Comparison of ENCODE assay signal across 18 cellular contexts in the genomic region with DNA sequence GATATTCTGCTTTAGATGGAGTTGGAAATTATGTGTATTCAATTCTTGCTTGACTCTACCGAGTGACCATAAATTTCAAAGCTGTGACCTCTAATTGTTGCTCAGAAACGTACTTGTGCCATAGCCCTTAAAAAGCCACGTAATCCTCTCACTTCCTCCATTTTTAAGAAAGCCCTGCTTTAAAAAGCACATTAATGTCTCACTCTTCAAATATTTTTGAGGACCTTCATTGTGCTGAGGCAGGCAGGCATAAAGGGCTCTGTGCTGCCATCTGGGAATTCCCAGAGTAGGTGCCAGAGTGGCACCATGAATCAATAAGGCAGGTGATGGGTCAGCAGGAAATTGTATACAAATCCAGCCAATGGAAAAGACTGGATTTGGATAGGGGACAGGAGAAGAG.
"Had no signal": no experiment of that assay in that cellular context is flagged by ENCODE, and none has a peak within 500 bp of the region (broad histone marks: within the 10 kb centered on the region; RNA-seq: fewer than 3 reads in every experiment).

No MANE protein-coding gene starts in this region.

- H3K27ac ChIP-seq: adrenal gland, colonic mucosa, heart left ventricle, thyroid gland, uterus had no signal

- DNase-seq: activated CD4-positive, alpha-beta T cell treated with anti-CD3 and anti-CD28 coated beads for 4 hours; activated naive CD4-positive, alpha-beta T cell treated with anti-CD3 and anti-CD28 coated beads, Interleukin-2, amount 50 U/mL, for 16 hours; activated T-cell treated with anti-CD3 and anti-CD28 coated beads for 4 hours; adrenal gland; caudate nucleus; colonic mucosa; effector CD4-positive, alpha-beta T cell; heart left ventricle; natural killer cell; nucleus accumbens; right cardiac atrium; thyroid gland; uterus had no signal

- H3K4me3 Mint-ChIP-seq: memory B cell; natural killer cell; stimulated activated effector memory CD8-positive, alpha-beta T cell treated with anti-CD3 and anti-CD28 coated beads, Interleukin-12 subunit alpha, Interleukin-12 subunit beta, amount 100 ng/mL, for 72 hours had no signal

- H3K9me3 ChIP-seq: colonic mucosa, heart left ventricle, thyroid gland, uterus had no signal

- H3K4me1 Mint-ChIP-seq: memory B cell; natural killer cell; stimulated activated effector memory CD8-positive, alpha-beta T cell treated with anti-CD3 and anti-CD28 coated beads, Interleukin-12 subunit alpha, Interleukin-12 subunit beta, amount 100 ng/mL, for 72 hours had no signal

- H3K4me1 ChIP-seq: adrenal gland, colonic mucosa, heart left ventricle, thyroid gland, uterus had no signal

- H3K9me3 Mint-ChIP-seq: activated T-helper 2 cell treated with anti-CD3 and anti-CD28 coated beads, Interferon-gamma antibody, Interleukin-2, Interleukin-4, amounts not matched to agents 10 μg/mL and 5 μg/mL and 100 μg/mL, durations not matched to agents 14 hours and 24 hours and 36 hours; natural killer cell; stimulated activated effector memory CD8-positive, alpha-beta T cell treated with anti-CD3 and anti-CD28 coated beads, Interleukin-12 subunit alpha, Interleukin-12 subunit beta, amount 100 ng/mL, for 72 hours had no signal

- H3K27ac Mint-ChIP-seq: activated T-helper 2 cell treated with anti-CD3 and anti-CD28 coated beads, Interferon-gamma antibody, Interleukin-2, Interleukin-4, amounts not matched to agents 10 μg/mL and 5 μg/mL and 100 μg/mL, durations not matched to agents 14 hours and 24 hours and 36 hours; memory B cell; natural killer cell; stimulated activated effector memory CD8-positive, alpha-beta T cell treated with anti-CD3 and anti-CD28 coated beads, Interleukin-12 subunit alpha, Interleukin-12 subunit beta, amount 100 ng/mL, for 72 hours had no signal

- H3K27me3 ChIP-seq: colonic mucosa, thyroid gland, uterus had no signal

- ATAC-seq: heart left ventricle; left lobe of liver; natural killer cell; right cardiac atrium; stimulated activated effector memory CD8-positive, alpha-beta T cell treated with anti-CD3 and anti-CD28 coated beads, Interleukin-12 subunit alpha, Interleukin-12 subunit beta, amount 100 ng/mL, for 72 hours had no signal

- H3K4me3 ChIP-seq: adrenal gland, colonic mucosa, heart left ventricle, smooth muscle cell, thyroid gland, uterus had no signal

- H3K36me3 Mint-ChIP-seq: memory B cell; natural killer cell; stimulated activated effector memory CD8-positive, alpha-beta T cell treated with anti-CD3 and anti-CD28 coated beads, Interleukin-12 subunit alpha, Interleukin-12 subunit beta, amount 100 ng/mL, for 72 hours had no signal

- H3K36me3 ChIP-seq: adrenal gland, colonic mucosa, heart left ventricle, thyroid gland, uterus had no signal
